Comparison of ENCODE assay signal across 20 cellular contexts in genomic region chr3:139771331-139771730, GRCh38.
"Had no signal": no experiment of that assay in that cellular context is flagged by ENCODE, and none has a peak within 500 bp of the region (broad histone marks: within the 10 kb centered on the region; RNA-seq: fewer than 3 reads in every experiment).

No MANE protein-coding gene starts in this region.

- H3K27me3 ChIP-seq: ascending aorta, hepatocyte, right lobe of liver, tibial artery had no signal

- H3K36me3 Mint-ChIP-seq: activated naive CD4-positive, alpha-beta T cell treated with anti-CD3 and anti-CD28 coated beads, Interleukin-2, amount 50 U/mL, for 72 hours; immature natural killer cell; WTC11 had no signal

- H3K4me1 ChIP-seq: ascending aorta, right lobe of liver, tibial artery had no signal

- H3K36me3 ChIP-seq: ascending aorta, left ventricle myocardium inferior, right lobe of liver, tibial artery had no signal

- H3K4me3 ChIP-seq: ascending aorta, hepatocyte, left ventricle myocardium inferior, right lobe of liver, skin epidermis, tibial artery had no signal

- H3K4me1 Mint-ChIP-seq: immature natural killer cell; stimulated activated naive CD8-positive, alpha-beta T cell treated with anti-CD3 and anti-CD28 coated beads, Interleukin-15, amount 100 ng/mL, for 72 hours had no signal

- H3K27ac ChIP-seq: ascending aorta, hepatocyte, left ventricle myocardium inferior, right lobe of liver, skin epidermis, tibial artery had no signal

- ATAC-seq: activated naive CD4-positive, alpha-beta T cell treated with anti-CD3 and anti-CD28 coated beads, Interleukin-2, amount 50 U/mL, for 72 hours; right lobe of liver; stimulated activated naive CD8-positive, alpha-beta T cell treated with anti-CD3 and anti-CD28 coated beads, Interleukin-15, amount 100 ng/mL, for 72 hours; WTC11 had no signal

- H3K27ac Mint-ChIP-seq: activated naive CD4-positive, alpha-beta T cell treated with anti-CD3 and anti-CD28 coated beads, Interleukin-2, amount 50 U/mL, for 72 hours; dendritic cell treated with granulocyte-macrophage colony-stimulating factor and Interleukin-4, amounts not matched to agents 40 ng/mL and 50 ng/mL, for 4 days; immature natural killer cell; nephron progenitor cell; WTC11 had no signal

- H2AFZ ChIP-seq: hepatocyte had no signal

- DNase-seq: activated T-cell treated with anti-CD3 and anti-CD28 coated beads, Interleukin-2, amount 50 U/mL, for 1 hour; cerebellar nuclear complex; effector CD4-positive, alpha-beta T cell; foreskin fibroblast; immature natural killer cell; kidney glomerular epithelial cell; left ventricle myocardium inferior; nephron progenitor cell; nucleus accumbens; right lobe of liver; stimulated activated CD4-positive, alpha-beta T cell treated with anti-CD3 and anti-CD28 coated beads, Interleukin-1b, Interleukin-23, amount 100 ng/mL, for 48 hours; stimulated activated naive CD8-positive, alpha-beta T cell treated with anti-CD3 and anti-CD28 coated beads, Interleukin-15, amount 100 ng/mL, for 72 hours; T-helper 9 cell; tibial artery had no signal

- H3K27me3 Mint-ChIP-seq: stimulated activated naive CD8-positive, alpha-beta T cell treated with anti-CD3 and anti-CD28 coated beads, Interleukin-15, amount 100 ng/mL, for 72 hours had no signal

- H3K4me3 Mint-ChIP-seq: dendritic cell treated with granulocyte-macrophage colony-stimulating factor and Interleukin-4, amounts not matched to agents 40 ng/mL and 50 ng/mL, for 4 days; immature natural killer cell; nephron progenitor cell; stimulated activated naive CD8-positive, alpha-beta T cell treated with anti-CD3 and anti-CD28 coated beads, Interleukin-15, amount 100 ng/mL, for 72 hours; WTC11 had no signal

- H3K4me2 ChIP-seq: hepatocyte had no signal

- H3K9me3 ChIP-seq: ascending aorta, left ventricle myocardium inferior, right lobe of liver, tibial artery had no signal

- H3K9me3 Mint-ChIP-seq: activated naive CD4-positive, alpha-beta T cell treated with anti-CD3 and anti-CD28 coated beads, Interleukin-2, amount 50 U/mL, for 72 hours; dendritic cell treated with granulocyte-macrophage colony-stimulating factor and Interleukin-4, amounts not matched to agents 40 ng/mL and 50 ng/mL, for 4 days; nephron progenitor cell; stimulated activated naive CD8-positive, alpha-beta T cell treated with anti-CD3 and anti-CD28 coated beads, Interleukin-15, amount 100 ng/mL, for 72 hours; WTC11 had no signal
